11 cellular contexts compared by ENCODE assay signal in genomic region chr6:24822646-24823045, GRCh38. TPM values are rescaled to one million over a fixed set of nuclear protein-coding genes. Genes with fewer than 3 reads are reported as not detected.
"Had no signal": no experiment of that assay in that cellular context is flagged by ENCODE, and none has a peak within 500 bp of the region (broad histone marks: within the 10 kb centered on the region; RNA-seq: fewer than 3 reads in every experiment).

No MANE protein-coding gene starts in this region.

RNA-seq across cellular contexts. Expression of gene ARMH2, which starts 23.9 kb away (rescaled TPM):
- total RNA-seq: activated T-cell treated with anti-CD3 and anti-CD28 coated beads, Interleukin-2, amount 50 U/mL, for 4 hours; aorta; cardiac muscle cell; gastrocnemius medialis; heart left ventricle; left cardiac atrium; prostate gland; smooth muscle cell; suprapubic skin had no signal
- polyA plus RNA-seq: aorta, cardiac muscle cell, esophagus, heart left ventricle, immature natural killer cell, smooth muscle cell had no signal
